18 cellular contexts compared by ENCODE assay signal in genomic region chr12:34346372-34347034, GRCh38.
"Had no signal": no experiment of that assay in that cellular context is flagged by ENCODE, and none has a peak within 500 bp of the region (broad histone marks: within the 10 kb centered on the region; RNA-seq: fewer than 3 reads in every experiment).

No MANE protein-coding gene starts in this region.

- H3K4me1 Mint-ChIP-seq: mesothelial cell of epicardium had no signal

- H3K36me3 Mint-ChIP-seq: mesothelial cell of epicardium; natural killer cell treated with Interleukin-12 subunit alpha and Interleukin-12 subunit beta and Interleukin-15 and Interleukin-18, amount 100 ng/mL, for 72 hours had no signal

- DNase-seq: activated gamma-delta T cell treated with Interleukin-2 at 50 U/mL for 16 hours; activated T-cell treated with anti-CD3 and anti-CD28 coated beads for 4 hours; adrenal gland; effector CD4-positive, alpha-beta T cell; heart left ventricle; left lung; pancreas; stimulated activated CD4-positive, alpha-beta T cell treated with anti-CD3 and anti-CD28 coated beads, Interleukin-4, amount 100 ng/mL, for 1 hour; testis; upper lobe of left lung had no signal

- H3K27ac Mint-ChIP-seq: activated naive CD4-positive, alpha-beta T cell treated with anti-CD3 and anti-CD28 coated beads, Interleukin-2, amount 50 U/mL, for 72 hours; activated T-helper 1 cell treated with anti-CD3 and anti-CD28 coated beads, Interleukin-12 subunit alpha, Interleukin-12 subunit beta, Interleukin-2, Interleukin-4 antibody, amounts not matched to agents 30 ng/mL and 10 ng/mL and 1 ng/mL, durations not matched to agents 14 hours and 24 hours and 36 hours; mesothelial cell of epicardium; natural killer cell treated with Interleukin-12 subunit alpha and Interleukin-12 subunit beta and Interleukin-15 and Interleukin-18, amount 100 ng/mL, for 72 hours had no signal

- H3K9me3 ChIP-seq: adrenal gland, pancreas, testis had no signal

- H3K9me3 Mint-ChIP-seq: mesothelial cell of epicardium; natural killer cell treated with Interleukin-12 subunit alpha and Interleukin-12 subunit beta and Interleukin-15 and Interleukin-18, amount 100 ng/mL, for 72 hours had no signal

- H3K27ac ChIP-seq: adrenal gland, gastroesophageal sphincter, heart left ventricle, left lung, neutrophil, pancreas, testis, upper lobe of left lung had no signal

- H3K4me3 ChIP-seq: adrenal gland, gastroesophageal sphincter, heart left ventricle, left lung, pancreas, smooth muscle cell, upper lobe of left lung had no signal

- H3K27me3 ChIP-seq: adrenal gland, left lung, neutrophil, pancreas, testis, upper lobe of left lung had no signal

- H3K4me3 Mint-ChIP-seq: activated T-helper 1 cell treated with anti-CD3 and anti-CD28 coated beads, Interleukin-12 subunit alpha, Interleukin-12 subunit beta, Interleukin-2, Interleukin-4 antibody, amounts not matched to agents 30 ng/mL and 10 ng/mL and 1 ng/mL, durations not matched to agents 14 hours and 24 hours and 36 hours; mesothelial cell of epicardium; natural killer cell treated with Interleukin-12 subunit alpha and Interleukin-12 subunit beta and Interleukin-15 and Interleukin-18, amount 100 ng/mL, for 72 hours had no signal

- ATAC-seq: activated naive CD4-positive, alpha-beta T cell treated with anti-CD3 and anti-CD28 coated beads, Interleukin-2, amount 50 U/mL, for 72 hours; gastroesophageal sphincter; heart left ventricle; left lung; natural killer cell treated with Interleukin-12 subunit alpha and Interleukin-12 subunit beta and Interleukin-15 and Interleukin-18, amount 100 ng/mL, for 72 hours; pancreas; sciatic nerve had no signal

- H3K27me3 Mint-ChIP-seq: natural killer cell treated with Interleukin-12 subunit alpha and Interleukin-12 subunit beta and Interleukin-15 and Interleukin-18, amount 100 ng/mL, for 72 hours had no signal

- H3K36me3 ChIP-seq: adrenal gland, gastroesophageal sphincter, heart left ventricle, left lung, neutrophil, pancreas, upper lobe of left lung had no signal

- H3K4me1 ChIP-seq: adrenal gland, gastroesophageal sphincter, heart left ventricle, left lung, pancreas, testis, upper lobe of left lung had no signal
